In genomic region chr4:132991111-132991510, GRCh38 we compare ENCODE assay signal across 28 cellular contexts.
"Had no signal": no experiment of that assay in that cellular context is flagged by ENCODE, and none has a peak within 500 bp of the region (broad histone marks: within the 10 kb centered on the region; RNA-seq: fewer than 3 reads in every experiment).

No MANE protein-coding gene starts in this region.

- H3K36me3 ChIP-seq: left lung, lower lobe of right lung, pancreas, prostate gland, sigmoid colon, spleen, tibial nerve, uterus had no signal

- H3K27me3 ChIP-seq: left lung, pancreas, sigmoid colon, spleen, tibial nerve, uterus had no signal

- DNase-seq: hypothalamus; immature natural killer cell; kidney; left colon; left lung; lower lobe of right lung; mammary epithelial cell; mesenchymal stem cell; midbrain; mucosa of descending colon; naive thymus-derived CD8-positive, alpha-beta T cell; nucleus accumbens; pancreas; posterior cingulate gyrus; retina; right cardiac atrium; sigmoid colon; small intestine; spleen; stimulated activated CD4-positive, alpha-beta T cell treated with anti-CD3 and anti-CD28 coated beads, Interleukin-4, amount 100 ng/mL, for 24 hours; stimulated activated naive CD4-positive, alpha-beta T cell; stimulated activated naive CD8-positive, alpha-beta T cell treated with anti-CD3 and anti-CD28 coated beads, Interleukin-15, amount 100 ng/mL, for 72 hours; substantia nigra; uterus had no signal

- FAIRE-seq: islet of Langerhans, kidney had no signal

- H3K4me1 ChIP-seq: left lung, lower lobe of right lung, pancreas, prostate gland, sigmoid colon, spleen, tibial nerve, uterus had no signal

- H3K27ac ChIP-seq: left lung, lower lobe of right lung, pancreas, prostate gland, sigmoid colon, spleen, tibial nerve, uterus had no signal

- ATAC-seq: left colon; left lung; lower lobe of right lung; mucosa of descending colon; naive thymus-derived CD8-positive, alpha-beta T cell; pancreas; right cardiac atrium; stimulated activated effector memory CD8-positive, alpha-beta T cell treated with anti-CD3 and anti-CD28 coated beads, Interleukin-12 subunit alpha, Interleukin-12 subunit beta, amount 100 ng/mL, for 72 hours; stimulated activated naive CD8-positive, alpha-beta T cell treated with anti-CD3 and anti-CD28 coated beads, Interleukin-15, amount 100 ng/mL, for 72 hours had no signal

- H3K9me3 ChIP-seq: lower lobe of right lung, mucosa of descending colon, pancreas, prostate gland, sigmoid colon, spleen, tibial nerve, uterus had no signal

- H3K4me3 ChIP-seq: left lung, lower lobe of right lung, mucosa of descending colon, pancreas, prostate gland, sigmoid colon, spleen, tibial nerve, uterus had no signal
